17 cellular contexts compared by ENCODE assay signal in the genomic region with DNA sequence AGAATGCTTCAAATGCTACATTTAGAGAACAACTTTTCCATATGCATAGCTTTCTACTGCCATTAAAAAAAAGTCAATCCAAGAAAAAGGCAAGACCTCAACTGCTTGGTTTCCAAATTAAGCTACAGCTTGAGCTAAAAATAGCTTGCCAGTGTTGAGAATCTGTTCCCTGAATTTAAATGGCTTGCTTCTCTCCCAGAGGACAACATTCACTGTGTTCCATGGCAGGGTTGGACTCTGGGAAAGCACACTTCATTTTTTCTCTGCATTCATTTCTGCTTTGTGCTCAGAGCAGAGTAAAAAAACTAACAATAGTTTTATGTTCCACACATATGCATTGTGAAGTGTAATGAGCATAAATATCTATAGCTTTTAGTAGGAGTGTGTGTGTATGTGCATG.
"Had no signal": no experiment of that assay in that cellular context is flagged by ENCODE, and none has a peak within 500 bp of the region (broad histone marks: within the 10 kb centered on the region; RNA-seq: fewer than 3 reads in every experiment).

No MANE protein-coding gene starts in this region.

- DNase-seq: activated CD4-positive, alpha-beta T cell treated with anti-CD3 and anti-CD28 coated beads, Interleukin-2, amount 50 U/mL, for 48 hours; activated naive CD4-positive, alpha-beta T cell treated with Interleukin-2 at 50 U/mL for 16 hours; colonic mucosa; kidney glomerular epithelial cell; naive B cell; posterior cingulate gyrus; right cardiac atrium; SK-N-SH; small intestine; stimulated activated CD4-positive, alpha-beta T cell treated with anti-CD3 and anti-CD28 coated beads, Interleukin-4, amount 100 ng/mL, for 4 hours; stimulated activated CD8-positive, alpha-beta memory T cell treated with anti-CD3 and anti-CD28 coated beads, Interleukin-4, amount 100 ng/mL, for 48 hours; stimulated activated naive CD4-positive, alpha-beta T cell treated with Interleukin-2 at 50 U/mL for 16 hours; transverse colon; WERI-Rb-1 had no signal

- H3K4me1 ChIP-seq: colonic mucosa, transverse colon had no signal

- H3K36me3 ChIP-seq: ascending aorta, colonic mucosa, neutrophil, transverse colon, WERI-Rb-1 had no signal

- H3K9ac ChIP-seq: SK-N-SH had no signal

- H3K27me3 ChIP-seq: ascending aorta, colonic mucosa, neutrophil, transverse colon had no signal

- H3K27ac ChIP-seq: ascending aorta, colonic mucosa, neutrophil, transverse colon, WERI-Rb-1 had no signal

- H3K4me3 ChIP-seq: ascending aorta, colonic mucosa, transverse colon had no signal

- H3K4me2 ChIP-seq: SK-N-SH had no signal

- FAIRE-seq: bronchial epithelial cell, small intestine had no signal

- H3K9me3 ChIP-seq: ascending aorta, colonic mucosa, neutrophil, SK-N-SH, transverse colon had no signal
